1 cellular context compared by ENCODE assay signal in the genomic region with DNA sequence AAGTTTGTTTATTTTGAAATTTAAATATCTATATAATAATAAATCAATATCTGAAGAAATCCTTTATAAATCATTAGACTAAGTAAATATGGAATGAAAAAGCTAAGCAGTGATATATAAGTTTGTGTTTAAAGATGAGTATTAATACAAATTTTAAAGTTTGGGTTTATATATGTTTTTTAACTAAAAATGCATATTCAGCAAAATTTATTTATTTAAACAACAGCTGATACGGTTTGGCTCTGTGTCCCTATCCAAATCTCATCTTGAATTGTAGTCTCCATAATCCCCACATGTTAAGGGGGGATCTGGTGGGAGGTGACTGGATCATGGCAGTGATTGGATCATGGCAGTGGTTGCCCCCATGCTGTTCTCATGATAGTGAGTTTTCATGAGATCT.
TF ChIP-seq lines count a peak whose summit lies in the region.

No MANE protein-coding gene starts in this region.

TF ChIP-seq in WTC11, 78 proteins besides CTCF, POLR2A, EP300 and RAD21 (continued from another document):
- TF ChIP-seq, protein P1, sequence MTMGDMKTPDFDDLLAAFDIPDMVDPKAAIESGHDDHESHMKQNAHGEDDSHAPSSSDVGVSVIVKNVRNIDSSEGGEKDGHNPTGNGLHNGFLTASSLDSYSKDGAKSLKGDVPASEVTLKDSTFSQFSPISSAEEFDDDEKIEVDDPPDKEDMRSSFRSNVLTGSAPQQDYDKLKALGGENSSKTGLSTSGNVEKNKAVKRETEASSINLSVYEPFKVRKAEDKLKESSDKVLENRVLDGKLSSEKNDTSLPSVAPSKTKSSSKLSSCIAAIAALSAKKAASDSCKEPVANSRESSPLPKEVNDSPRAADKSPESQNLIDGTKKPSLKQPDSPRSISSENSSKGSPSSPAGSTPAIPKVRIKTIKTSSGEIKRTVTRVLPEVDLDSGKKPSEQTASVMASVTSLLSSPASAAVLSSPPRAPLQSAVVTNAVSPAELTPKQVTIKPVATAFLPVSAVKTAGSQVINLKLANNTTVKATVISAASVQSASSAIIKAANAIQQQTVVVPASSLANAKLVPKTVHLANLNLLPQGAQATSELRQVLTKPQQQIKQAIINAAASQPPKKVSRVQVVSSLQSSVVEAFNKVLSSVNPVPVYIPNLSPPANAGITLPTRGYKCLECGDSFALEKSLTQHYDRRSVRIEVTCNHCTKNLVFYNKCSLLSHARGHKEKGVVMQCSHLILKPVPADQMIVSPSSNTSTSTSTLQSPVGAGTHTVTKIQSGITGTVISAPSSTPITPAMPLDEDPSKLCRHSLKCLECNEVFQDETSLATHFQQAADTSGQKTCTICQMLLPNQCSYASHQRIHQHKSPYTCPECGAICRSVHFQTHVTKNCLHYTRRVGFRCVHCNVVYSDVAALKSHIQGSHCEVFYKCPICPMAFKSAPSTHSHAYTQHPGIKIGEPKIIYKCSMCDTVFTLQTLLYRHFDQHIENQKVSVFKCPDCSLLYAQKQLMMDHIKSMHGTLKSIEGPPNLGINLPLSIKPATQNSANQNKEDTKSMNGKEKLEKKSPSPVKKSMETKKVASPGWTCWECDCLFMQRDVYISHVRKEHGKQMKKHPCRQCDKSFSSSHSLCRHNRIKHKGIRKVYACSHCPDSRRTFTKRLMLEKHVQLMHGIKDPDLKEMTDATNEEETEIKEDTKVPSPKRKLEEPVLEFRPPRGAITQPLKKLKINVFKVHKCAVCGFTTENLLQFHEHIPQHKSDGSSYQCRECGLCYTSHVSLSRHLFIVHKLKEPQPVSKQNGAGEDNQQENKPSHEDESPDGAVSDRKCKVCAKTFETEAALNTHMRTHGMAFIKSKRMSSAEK (CRISPR knock-in tag; IDR thresholded peaks at IDR 0.05; ENCODE audit: borderline replicate concordance): no peak
- no peak for TF ChIP-seq ZNF219 (CRISPR knock-in tag; IDR thresholded peaks at IDR 0.05; ENCODE audit: borderline replicate concordance)
- no peak for TF ChIP-seq RORB (CRISPR knock-in tag; IDR thresholded peaks at IDR 0.05)
- TF ChIP-seq TP53 (CRISPR knock-in tag; IDR thresholded peaks at IDR 0.05): no peak
- TF ChIP-seq ELF4 (CRISPR knock-in tag; IDR thresholded peaks at IDR 0.05; ENCODE audit: low read depth): no peak
- TF ChIP-seq HMGA2 (CRISPR knock-in tag; IDR thresholded peaks at IDR 0.05): no peak
- TF ChIP-seq TCF7 (CRISPR knock-in tag; IDR thresholded peaks at IDR 0.05; ENCODE audit: low read depth): no peak
- TF ChIP-seq, protein P2, sequence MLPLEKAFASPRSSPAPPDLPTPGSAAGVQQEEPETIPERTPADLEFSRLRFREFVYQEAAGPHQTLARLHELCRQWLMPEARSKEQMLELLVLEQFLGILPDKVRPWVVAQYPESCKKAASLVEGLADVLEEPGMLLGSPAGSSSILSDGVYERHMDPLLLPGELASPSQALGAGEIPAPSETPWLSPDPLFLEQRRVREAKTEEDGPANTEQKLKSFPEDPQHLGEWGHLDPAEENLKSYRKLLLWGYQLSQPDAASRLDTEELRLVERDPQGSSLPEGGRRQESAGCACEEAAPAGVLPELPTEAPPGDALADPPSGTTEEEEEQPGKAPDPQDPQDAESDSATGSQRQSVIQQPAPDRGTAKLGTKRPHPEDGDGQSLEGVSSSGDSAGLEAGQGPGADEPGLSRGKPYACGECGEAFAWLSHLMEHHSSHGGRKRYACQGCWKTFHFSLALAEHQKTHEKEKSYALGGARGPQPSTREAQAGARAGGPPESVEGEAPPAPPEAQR (CRISPR knock-in tag; IDR thresholded peaks at IDR 0.05): no peak
- TF ChIP-seq, protein P3, sequence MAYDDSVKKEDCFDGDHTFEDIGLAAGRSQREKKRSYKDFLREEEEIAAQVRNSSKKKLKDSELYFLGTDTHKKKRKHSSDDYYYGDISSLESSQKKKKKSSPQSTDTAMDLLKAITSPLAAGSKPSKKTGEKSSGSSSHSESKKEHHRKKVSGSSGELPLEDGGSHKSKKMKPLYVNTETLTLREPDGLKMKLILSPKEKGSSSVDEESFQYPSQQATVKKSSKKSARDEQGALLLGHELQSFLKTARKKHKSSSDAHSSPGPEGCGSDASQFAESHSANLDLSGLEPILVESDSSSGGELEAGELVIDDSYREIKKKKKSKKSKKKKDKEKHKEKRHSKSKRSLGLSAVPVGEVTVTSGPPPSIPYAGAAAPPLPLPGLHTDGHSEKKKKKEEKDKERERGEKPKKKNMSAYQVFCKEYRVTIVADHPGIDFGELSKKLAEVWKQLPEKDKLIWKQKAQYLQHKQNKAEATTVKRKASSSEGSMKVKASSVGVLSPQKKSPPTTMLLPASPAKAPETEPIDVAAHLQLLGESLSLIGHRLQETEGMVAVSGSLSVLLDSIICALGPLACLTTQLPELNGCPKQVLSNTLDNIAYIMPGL (CRISPR knock-in tag; IDR thresholded peaks at IDR 0.05): no peak
- no peak for TF ChIP-seq OVOL2 (CRISPR knock-in tag; IDR thresholded peaks at IDR 0.05; ENCODE audit: borderline replicate concordance)
- TF ChIP-seq, protein P4, sequence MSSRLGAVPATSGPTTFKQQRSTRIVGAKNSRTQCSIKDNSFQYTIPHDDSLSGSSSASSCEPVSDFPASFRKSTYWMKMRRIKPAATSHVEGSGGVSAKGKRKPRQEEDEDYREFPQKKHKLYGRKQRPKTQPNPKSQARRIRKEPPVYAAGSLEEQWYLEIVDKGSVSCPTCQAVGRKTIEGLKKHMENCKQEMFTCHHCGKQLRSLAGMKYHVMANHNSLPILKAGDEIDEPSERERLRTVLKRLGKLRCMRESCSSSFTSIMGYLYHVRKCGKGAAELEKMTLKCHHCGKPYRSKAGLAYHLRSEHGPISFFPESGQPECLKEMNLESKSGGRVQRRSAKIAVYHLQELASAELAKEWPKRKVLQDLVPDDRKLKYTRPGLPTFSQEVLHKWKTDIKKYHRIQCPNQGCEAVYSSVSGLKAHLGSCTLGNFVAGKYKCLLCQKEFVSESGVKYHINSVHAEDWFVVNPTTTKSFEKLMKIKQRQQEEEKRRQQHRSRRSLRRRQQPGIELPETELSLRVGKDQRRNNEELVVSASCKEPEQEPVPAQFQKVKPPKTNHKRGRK (CRISPR knock-in tag; IDR thresholded peaks at IDR 0.05; ENCODE audit: borderline replicate concordance): no peak
- TF ChIP-seq, protein P5, sequence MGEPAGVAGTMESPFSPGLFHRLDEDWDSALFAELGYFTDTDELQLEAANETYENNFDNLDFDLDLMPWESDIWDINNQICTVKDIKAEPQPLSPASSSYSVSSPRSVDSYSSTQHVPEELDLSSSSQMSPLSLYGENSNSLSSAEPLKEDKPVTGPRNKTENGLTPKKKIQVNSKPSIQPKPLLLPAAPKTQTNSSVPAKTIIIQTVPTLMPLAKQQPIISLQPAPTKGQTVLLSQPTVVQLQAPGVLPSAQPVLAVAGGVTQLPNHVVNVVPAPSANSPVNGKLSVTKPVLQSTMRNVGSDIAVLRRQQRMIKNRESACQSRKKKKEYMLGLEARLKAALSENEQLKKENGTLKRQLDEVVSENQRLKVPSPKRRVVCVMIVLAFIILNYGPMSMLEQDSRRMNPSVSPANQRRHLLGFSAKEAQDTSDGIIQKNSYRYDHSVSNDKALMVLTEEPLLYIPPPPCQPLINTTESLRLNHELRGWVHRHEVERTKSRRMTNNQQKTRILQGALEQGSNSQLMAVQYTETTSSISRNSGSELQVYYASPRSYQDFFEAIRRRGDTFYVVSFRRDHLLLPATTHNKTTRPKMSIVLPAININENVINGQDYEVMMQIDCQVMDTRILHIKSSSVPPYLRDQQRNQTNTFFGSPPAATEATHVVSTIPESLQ (CRISPR knock-in tag; IDR thresholded peaks at IDR 0.05): no peak
